ENCODE assay signal across 9 cellular contexts in genomic region chr1:25037174-25038074, GRCh38.
A peak's percentile ranks its signal among the peaks of the same experiment; 100 is the strongest.
DNase-seq lines count a peak whose midpoint lies in the region; ATAC-seq, FAIRE-seq and TF ChIP-seq lines count a peak whose summit lies in the region.
"Had no signal": no experiment of that assay in that cellular context is flagged by ENCODE, and none has a peak within 500 bp of the region (broad histone marks: within the 10 kb centered on the region; RNA-seq: fewer than 3 reads in every experiment).

No MANE protein-coding gene starts in this region.

- no peak overlapping the region for H3K9ac ChIP-seq in Karpas-422 (ENCODE audit: low read length)

- H3K27me3 ChIP-seq in Karpas-422 (ENCODE audit: low read length) (no peaks in the 10 kb centered on the region), thyroid gland (no peaks in the 10 kb centered on the region)
- H3K27me3 ChIP-seq: SJCRH30 had no signal

- DNase-seq in EH (ENCODE audit: low read depth) (peak; percentile 46), Karpas-422 (peak; percentile 86), T47D (ENCODE audit: low read depth in 1 of 2, low spot score in 1 of 2) (peak; percentile 18 to 60), memory B cell (ENCODE audit: low spot score in 2 of 2) (peak; percentile 60 to 70), urothelium cell line (ENCODE audit: low spot score) (peak; percentile 44), NCI-H1092 (lab: John Stamatoyannopoulos, UW) (no peak), thyroid gland (no peak)

- no peaks in the 10 kb centered on the region for H4K20me1 ChIP-seq in Karpas-422 (ENCODE audit: insufficient read depth, low read depth, low read length)

- H3K4me3 ChIP-seq in Karpas-422 (ENCODE audit: low read length) (no peak overlapping the region), thyroid gland (replicated peaks in 1 of 3) (no peak overlapping the region)
- H3K4me3 ChIP-seq: SJCRH30 had no signal

- no peaks in the 10 kb centered on the region for H3K79me2 ChIP-seq in Karpas-422 (ENCODE audit: low read length)

- no peak overlapping the region for H3K27ac Mint-ChIP-seq in memory B cell

- H3K9me2 ChIP-seq in Karpas-422 (replicated peaks; ENCODE audit: insufficient read depth, low read length): no peaks in the 10 kb centered on the region

- WGBS in thyroid gland, 2 donors: 66 to 68% methylated on average over 9 to 11 of the region's 11 CpGs

- in situ Hi-C loops in T47D (cut with HindIII; ENCODE audit: low pct_unique_long_range_greater_than_20kb, low sequenced_read_pairs): no loop called here

- ATAC-seq in memory B cell (ENCODE audit: low read depth): peak; percentile 68

- intact Hi-C loops in thyroid gland (cut with DNase I): loop anchor here (10.0 kb wide), 1 partner anchor 157 kb away; no protein-coding TSS in a partner anchor

- H3K27ac ChIP-seq in Karpas-422 (ENCODE audit: low read length): no peak overlapping the region
- no peak overlapping the region for H3K27ac ChIP-seq in VCaP
- H3K27ac ChIP-seq in thyroid gland: no peak overlapping the region
- H3K27ac ChIP-seq: SJCRH30 had no signal

- peaks cover 22% of the 10 kb centered on the region for H3K4me1 ChIP-seq in Karpas-422 (ENCODE audit: low read length)
- H3K4me1 ChIP-seq in thyroid gland: no peaks in the 10 kb centered on the region
- H3K4me1 ChIP-seq: SJCRH30 had no signal

- no peaks in the 10 kb centered on the region for H3K36me3 ChIP-seq in Karpas-422 (ENCODE audit: insufficient read depth, low read length)
- no peaks in the 10 kb centered on the region for H3K36me3 ChIP-seq in thyroid gland
- H3K36me3 ChIP-seq: SJCRH30 had no signal

- TF ChIP-seq CTCF in VCaP (conservative IDR thresholded peaks at IDR 0.05): peak; percentile 53
- peak in 3 of 6 experiments; percentile 7 to 32 (median 28) for TF ChIP-seq CTCF in thyroid gland (IDR thresholded peaks at IDR 0.05)

- no peak overlapping the region for H3K4me2 ChIP-seq in Karpas-422 (ENCODE audit: low read depth, low read length, poor library complexity, severe bottlenecking)

- H2AFZ ChIP-seq in Karpas-422 (ENCODE audit: low read length): no peak overlapping the region

- H3K9me3 ChIP-seq in Karpas-422 (ENCODE audit: low read length): no peaks in the 10 kb centered on the region
- H3K9me3 ChIP-seq in thyroid gland: no peaks in the 10 kb centered on the region
- H3K9me3 ChIP-seq: SJCRH30 had no signal

- H3K4me3 Mint-ChIP-seq in memory B cell: no peak overlapping the region

- peaks cover 3% of the 10 kb centered on the region for H3K27me3 Mint-ChIP-seq in memory B cell

- TF ChIP-seq POLR2A in thyroid gland (IDR thresholded peaks at IDR 0.05): no peak

- H3K9me3 Mint-ChIP-seq in memory B cell: no peaks in the 10 kb centered on the region

- H3K36me3 Mint-ChIP-seq in memory B cell: no peaks in the 10 kb centered on the region

- peak; percentile 27 for FAIRE-seq in urothelium cell line (lab: Jason Lieb, UNC)

- peaks cover 30% of the 10 kb centered on the region for H3K4me1 Mint-ChIP-seq in memory B cell

Comparison
In these comparisons a context has a peak if more than half of its experiments do, and no peak if none do; other contexts are left out.
1. DNase-seq: peak in EH (single experiment), Karpas-422 (single experiment), T47D (2 of 2), memory B cell (2 of 2) and urothelium cell line (single experiment); none in NCI-H1092 (single experiment) and thyroid gland (0 of 2).